In genomic region chr1:20349971-20350370, GRCh38 we compare ENCODE assay signal across 6 cellular contexts. TPM values are rescaled to one million over a fixed set of nuclear protein-coding genes. Genes with fewer than 3 reads are reported as not detected.
"Had no signal": no experiment of that assay in that cellular context is flagged by ENCODE, and none has a peak within 500 bp of the region (broad histone marks: within the 10 kb centered on the region; RNA-seq: fewer than 3 reads in every experiment).

No MANE protein-coding gene starts in this region.

- H2AFZ ChIP-seq: GM23338 had no signal

- H3K4me3 ChIP-seq: GM23338 had no signal

- DNase-seq: H9 had no signal

- ATAC-seq: GM23338, HepG2 had no signal

- H3K27ac ChIP-seq: HL-60 had no signal

- H3K4me2 ChIP-seq: GM23338 had no signal

RNA-seq across cellular contexts. Expression of gene VWA5B1, which starts 59.3 kb away (rescaled TPM):
- total RNA-seq: H9, HepG2, HT1080 had no signal
- polyA plus RNA-seq: HepG2, IgD-negative memory B cell had no signal
